In the genomic region with DNA sequence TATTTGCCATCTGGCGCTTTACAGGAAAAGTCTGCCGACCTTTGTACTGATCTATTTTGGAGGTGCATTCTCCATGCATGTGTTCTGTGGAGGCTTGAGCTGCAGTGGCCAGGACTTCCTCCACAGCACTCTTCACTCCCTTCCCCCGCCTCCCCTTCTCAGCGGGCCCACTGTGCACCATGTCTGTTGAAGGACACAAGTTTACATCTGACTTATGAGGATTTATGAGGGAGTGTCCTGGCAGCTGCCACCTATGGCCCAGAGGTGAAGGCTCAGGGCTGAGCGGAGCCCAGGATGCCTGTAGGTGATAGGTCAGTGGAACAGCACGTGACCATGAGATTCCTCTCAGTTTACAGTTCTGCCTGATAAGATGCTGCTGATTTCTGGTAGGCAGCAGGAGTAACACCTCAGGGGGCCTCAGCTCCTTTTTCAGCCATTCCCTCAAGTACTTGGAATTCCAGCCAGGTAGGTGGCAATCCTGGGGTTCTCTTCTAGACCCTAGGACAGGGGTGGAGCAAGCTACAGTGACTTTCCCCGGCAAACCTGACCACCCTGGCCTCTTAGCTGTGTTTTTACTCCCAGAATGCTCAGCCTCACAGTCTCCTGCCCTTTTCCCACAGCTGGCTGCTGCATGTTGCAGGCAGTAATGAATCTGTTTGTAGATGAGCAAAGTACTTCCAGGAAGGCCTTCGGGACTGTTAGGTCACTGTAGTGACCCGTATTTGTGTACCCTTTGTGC, we compare ENCODE assay signal across 1 cellular context.
TF ChIP-seq lines count a peak whose summit lies in the region.

No MANE protein-coding gene starts in this region.

TF ChIP-seq in HepG2, 621 proteins besides CTCF, POLR2A, EP300 and RAD21 (continued from another document and continues in another):
- TF ChIP-seq, protein P1, sequence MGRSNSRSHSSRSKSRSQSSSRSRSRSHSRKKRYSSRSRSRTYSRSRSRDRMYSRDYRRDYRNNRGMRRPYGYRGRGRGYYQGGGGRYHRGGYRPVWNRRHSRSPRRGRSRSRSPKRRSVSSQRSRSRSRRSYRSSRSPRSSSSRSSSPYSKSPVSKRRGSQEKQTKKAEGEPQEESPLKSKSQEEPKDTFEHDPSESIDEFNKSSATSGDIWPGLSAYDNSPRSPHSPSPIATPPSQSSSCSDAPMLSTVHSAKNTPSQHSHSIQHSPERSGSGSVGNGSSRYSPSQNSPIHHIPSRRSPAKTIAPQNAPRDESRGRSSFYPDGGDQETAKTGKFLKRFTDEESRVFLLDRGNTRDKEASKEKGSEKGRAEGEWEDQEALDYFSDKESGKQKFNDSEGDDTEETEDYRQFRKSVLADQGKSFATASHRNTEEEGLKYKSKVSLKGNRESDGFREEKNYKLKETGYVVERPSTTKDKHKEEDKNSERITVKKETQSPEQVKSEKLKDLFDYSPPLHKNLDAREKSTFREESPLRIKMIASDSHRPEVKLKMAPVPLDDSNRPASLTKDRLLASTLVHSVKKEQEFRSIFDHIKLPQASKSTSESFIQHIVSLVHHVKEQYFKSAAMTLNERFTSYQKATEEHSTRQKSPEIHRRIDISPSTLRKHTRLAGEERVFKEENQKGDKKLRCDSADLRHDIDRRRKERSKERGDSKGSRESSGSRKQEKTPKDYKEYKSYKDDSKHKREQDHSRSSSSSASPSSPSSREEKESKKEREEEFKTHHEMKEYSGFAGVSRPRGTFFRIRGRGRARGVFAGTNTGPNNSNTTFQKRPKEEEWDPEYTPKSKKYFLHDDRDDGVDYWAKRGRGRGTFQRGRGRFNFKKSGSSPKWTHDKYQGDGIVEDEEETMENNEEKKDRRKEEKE (IDR thresholded peaks at IDR 0.05) = no peak
- TF ChIP-seq, protein P2, sequence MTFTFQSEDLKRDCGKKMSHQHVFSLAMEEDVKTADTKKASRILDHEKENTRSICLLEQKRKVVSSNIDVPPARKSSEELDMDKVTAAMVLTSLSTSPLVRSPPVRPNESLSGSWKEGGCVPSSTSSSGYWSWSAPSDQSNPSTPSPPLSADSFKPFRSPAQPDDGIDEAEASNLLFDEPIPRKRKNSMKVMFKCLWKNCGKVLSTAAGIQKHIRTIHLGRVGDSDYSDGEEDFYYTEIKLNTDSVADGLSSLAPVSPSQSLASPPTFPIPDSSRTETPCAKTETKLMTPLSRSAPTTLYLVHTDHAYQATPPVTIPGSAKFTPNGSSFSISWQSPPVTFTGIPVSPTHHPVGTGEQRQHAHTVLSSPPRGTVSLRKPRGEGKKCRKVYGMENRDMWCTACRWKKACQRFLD (CRISPR knock-in tag; IDR thresholded peaks at IDR 0.05; ENCODE audit: borderline replicate concordance) = 0 out of 2 replicates have a peak, but pooled peaks have one; percentile 81
- TF ChIP-seq, protein P3, sequence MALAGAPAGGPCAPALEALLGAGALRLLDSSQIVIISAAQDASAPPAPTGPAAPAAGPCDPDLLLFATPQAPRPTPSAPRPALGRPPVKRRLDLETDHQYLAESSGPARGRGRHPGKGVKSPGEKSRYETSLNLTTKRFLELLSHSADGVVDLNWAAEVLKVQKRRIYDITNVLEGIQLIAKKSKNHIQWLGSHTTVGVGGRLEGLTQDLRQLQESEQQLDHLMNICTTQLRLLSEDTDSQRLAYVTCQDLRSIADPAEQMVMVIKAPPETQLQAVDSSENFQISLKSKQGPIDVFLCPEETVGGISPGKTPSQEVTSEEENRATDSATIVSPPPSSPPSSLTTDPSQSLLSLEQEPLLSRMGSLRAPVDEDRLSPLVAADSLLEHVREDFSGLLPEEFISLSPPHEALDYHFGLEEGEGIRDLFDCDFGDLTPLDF (CRISPR knock-in tag; IDR thresholded peaks at IDR 0.05) = no peak
- TF ChIP-seq, protein P4, sequence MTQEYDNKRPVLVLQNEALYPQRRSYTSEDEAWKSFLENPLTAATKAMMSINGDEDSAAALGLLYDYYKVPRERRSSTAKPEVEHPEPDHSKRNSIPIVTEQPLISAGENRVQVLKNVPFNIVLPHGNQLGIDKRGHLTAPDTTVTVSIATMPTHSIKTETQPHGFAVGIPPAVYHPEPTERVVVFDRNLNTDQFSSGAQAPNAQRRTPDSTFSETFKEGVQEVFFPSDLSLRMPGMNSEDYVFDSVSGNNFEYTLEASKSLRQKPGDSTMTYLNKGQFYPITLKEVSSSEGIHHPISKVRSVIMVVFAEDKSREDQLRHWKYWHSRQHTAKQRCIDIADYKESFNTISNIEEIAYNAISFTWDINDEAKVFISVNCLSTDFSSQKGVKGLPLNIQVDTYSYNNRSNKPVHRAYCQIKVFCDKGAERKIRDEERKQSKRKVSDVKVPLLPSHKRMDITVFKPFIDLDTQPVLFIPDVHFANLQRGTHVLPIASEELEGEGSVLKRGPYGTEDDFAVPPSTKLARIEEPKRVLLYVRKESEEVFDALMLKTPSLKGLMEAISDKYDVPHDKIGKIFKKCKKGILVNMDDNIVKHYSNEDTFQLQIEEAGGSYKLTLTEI (CRISPR knock-in tag; conservative IDR thresholded peaks at IDR 0.05) = no peak
- no peak for TF ChIP-seq ATF7 (IDR thresholded peaks at IDR 0.05)
- TF ChIP-seq ATF7 (CRISPR knock-in tag; IDR thresholded peaks at IDR 0.05) = peak; percentile 61; the same call in 1 of the 2 replicates
- no peak for TF ChIP-seq NR3C1 (CRISPR knock-in tag; IDR thresholded peaks at IDR 0.05)
- TF ChIP-seq, protein P5, sequence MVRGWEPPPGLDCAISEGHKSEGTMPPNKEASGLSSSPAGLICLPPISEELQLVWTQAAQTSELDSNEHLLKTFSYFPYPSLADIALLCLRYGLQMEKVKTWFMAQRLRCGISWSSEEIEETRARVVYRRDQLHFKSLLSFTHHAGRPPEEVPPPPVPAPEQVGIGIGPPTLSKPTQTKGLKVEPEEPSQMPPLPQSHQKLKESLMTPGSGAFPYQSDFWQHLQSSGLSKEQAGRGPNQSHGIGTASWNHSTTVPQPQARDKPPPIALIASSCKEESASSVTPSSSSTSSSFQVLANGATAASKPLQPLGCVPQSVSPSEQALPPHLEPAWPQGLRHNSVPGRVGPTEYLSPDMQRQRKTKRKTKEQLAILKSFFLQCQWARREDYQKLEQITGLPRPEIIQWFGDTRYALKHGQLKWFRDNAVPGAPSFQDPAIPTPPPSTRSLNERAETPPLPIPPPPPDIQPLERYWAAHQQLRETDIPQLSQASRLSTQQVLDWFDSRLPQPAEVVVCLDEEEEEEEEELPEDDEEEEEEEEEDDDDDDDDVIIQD (CRISPR knock-in tag; IDR thresholded peaks at IDR 0.05; ENCODE audit: low read depth) = no peak
- no peak for TF ChIP-seq SRSF1 (optimal IDR thresholded peaks at IDR 0.05; ENCODE audit: low read depth, low read length)
- TF ChIP-seq ZNF317 (CRISPR knock-in tag; IDR thresholded peaks at IDR 0.05) = peak; percentile 66; the same call in 1 of the 2 replicates
- no peak for TF ChIP-seq ZNF446 (CRISPR knock-in tag; IDR thresholded peaks at IDR 0.05)
- TF ChIP-seq, protein P6, sequence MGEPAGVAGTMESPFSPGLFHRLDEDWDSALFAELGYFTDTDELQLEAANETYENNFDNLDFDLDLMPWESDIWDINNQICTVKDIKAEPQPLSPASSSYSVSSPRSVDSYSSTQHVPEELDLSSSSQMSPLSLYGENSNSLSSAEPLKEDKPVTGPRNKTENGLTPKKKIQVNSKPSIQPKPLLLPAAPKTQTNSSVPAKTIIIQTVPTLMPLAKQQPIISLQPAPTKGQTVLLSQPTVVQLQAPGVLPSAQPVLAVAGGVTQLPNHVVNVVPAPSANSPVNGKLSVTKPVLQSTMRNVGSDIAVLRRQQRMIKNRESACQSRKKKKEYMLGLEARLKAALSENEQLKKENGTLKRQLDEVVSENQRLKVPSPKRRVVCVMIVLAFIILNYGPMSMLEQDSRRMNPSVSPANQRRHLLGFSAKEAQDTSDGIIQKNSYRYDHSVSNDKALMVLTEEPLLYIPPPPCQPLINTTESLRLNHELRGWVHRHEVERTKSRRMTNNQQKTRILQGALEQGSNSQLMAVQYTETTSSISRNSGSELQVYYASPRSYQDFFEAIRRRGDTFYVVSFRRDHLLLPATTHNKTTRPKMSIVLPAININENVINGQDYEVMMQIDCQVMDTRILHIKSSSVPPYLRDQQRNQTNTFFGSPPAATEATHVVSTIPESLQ (CRISPR knock-in tag; conservative IDR thresholded peaks at IDR 0.05) = peak; percentile 9; the same call in 1 of the 2 replicates
- TF ChIP-seq, protein P7, sequence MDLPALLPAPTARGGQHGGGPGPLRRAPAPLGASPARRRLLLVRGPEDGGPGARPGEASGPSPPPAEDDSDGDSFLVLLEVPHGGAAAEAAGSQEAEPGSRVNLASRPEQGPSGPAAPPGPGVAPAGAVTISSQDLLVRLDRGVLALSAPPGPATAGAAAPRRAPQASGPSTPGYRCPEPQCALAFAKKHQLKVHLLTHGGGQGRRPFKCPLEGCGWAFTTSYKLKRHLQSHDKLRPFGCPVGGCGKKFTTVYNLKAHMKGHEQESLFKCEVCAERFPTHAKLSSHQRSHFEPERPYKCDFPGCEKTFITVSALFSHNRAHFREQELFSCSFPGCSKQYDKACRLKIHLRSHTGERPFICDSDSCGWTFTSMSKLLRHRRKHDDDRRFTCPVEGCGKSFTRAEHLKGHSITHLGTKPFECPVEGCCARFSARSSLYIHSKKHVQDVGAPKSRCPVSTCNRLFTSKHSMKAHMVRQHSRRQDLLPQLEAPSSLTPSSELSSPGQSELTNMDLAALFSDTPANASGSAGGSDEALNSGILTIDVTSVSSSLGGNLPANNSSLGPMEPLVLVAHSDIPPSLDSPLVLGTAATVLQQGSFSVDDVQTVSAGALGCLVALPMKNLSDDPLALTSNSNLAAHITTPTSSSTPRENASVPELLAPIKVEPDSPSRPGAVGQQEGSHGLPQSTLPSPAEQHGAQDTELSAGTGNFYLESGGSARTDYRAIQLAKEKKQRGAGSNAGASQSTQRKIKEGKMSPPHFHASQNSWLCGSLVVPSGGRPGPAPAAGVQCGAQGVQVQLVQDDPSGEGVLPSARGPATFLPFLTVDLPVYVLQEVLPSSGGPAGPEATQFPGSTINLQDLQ (CRISPR knock-in tag; IDR thresholded peaks at IDR 0.05) = peak; percentile 82; the same call in 1 of the 2 replicates
- TF ChIP-seq, protein P8, sequence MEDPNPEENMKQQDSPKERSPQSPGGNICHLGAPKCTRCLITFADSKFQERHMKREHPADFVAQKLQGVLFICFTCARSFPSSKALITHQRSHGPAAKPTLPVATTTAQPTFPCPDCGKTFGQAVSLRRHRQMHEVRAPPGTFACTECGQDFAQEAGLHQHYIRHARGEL (CRISPR knock-in tag; IDR thresholded peaks at IDR 0.05) = no peak
- no peak for TF ChIP-seq ISX (CRISPR knock-in tag; conservative IDR thresholded peaks at IDR 0.05)
- TF ChIP-seq ZNF24 (IDR thresholded peaks at IDR 0.05) = no peak
- TF ChIP-seq, protein P9, sequence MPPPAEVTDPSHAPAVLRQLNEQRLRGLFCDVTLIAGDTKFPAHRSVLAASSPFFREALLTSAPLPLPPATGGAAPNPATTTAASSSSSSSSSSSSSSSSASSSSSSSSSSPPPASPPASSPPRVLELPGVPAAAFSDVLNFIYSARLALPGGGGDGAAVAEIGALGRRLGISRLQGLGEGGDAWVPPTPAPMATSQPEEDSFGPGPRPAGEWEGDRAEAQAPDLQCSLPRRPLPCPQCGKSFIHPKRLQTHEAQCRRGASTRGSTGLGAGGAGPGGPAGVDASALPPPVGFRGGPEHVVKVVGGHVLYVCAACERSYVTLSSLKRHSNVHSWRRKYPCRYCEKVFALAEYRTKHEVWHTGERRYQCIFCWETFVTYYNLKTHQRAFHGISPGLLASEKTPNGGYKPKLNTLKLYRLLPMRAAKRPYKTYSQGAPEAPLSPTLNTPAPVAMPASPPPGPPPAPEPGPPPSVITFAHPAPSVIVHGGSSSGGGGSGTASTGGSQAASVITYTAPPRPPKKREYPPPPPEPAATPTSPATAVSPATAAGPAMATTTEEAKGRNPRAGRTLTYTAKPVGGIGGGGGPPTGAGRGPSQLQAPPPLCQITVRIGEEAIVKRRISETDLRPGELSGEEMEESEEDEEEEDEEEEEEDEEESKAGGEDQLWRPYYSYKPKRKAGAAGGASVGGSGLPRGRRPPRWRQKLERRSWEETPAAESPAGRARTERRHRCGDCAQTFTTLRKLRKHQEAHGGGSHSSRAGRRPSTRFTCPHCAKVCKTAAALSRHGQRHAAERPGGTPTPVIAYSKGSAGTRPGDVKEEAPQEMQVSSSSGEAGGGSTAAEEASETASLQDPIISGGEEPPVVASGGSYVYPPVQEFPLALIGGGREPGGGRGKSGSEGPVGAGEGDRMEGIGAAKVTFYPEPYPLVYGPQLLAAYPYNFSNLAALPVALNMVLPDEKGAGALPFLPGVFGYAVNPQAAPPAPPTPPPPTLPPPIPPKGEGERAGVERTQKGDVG (CRISPR knock-in tag; IDR thresholded peaks at IDR 0.05; ENCODE audit: borderline replicate concordance) = no peak
- TF ChIP-seq HNRNPK (IDR thresholded peaks at IDR 0.05; ENCODE audit: low read depth, low read length, poor library complexity, severe bottlenecking) = no peak
- TF ChIP-seq, protein P10, sequence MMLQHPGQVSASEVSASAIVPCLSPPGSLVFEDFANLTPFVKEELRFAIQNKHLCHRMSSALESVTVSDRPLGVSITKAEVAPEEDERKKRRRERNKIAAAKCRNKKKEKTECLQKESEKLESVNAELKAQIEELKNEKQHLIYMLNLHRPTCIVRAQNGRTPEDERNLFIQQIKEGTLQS (CRISPR knock-in tag; IDR thresholded peaks at IDR 0.05) = no peak; the same call in 1 of the 2 replicates
- TF ChIP-seq JDP2 (CRISPR knock-in tag; IDR thresholded peaks at IDR 0.05; ENCODE audit: borderline replicate concordance) = no peak
- no peak for TF ChIP-seq ZFP90 (CRISPR knock-in tag; IDR thresholded peaks at IDR 0.05; ENCODE audit: borderline replicate concordance)
- TF ChIP-seq, protein P11, sequence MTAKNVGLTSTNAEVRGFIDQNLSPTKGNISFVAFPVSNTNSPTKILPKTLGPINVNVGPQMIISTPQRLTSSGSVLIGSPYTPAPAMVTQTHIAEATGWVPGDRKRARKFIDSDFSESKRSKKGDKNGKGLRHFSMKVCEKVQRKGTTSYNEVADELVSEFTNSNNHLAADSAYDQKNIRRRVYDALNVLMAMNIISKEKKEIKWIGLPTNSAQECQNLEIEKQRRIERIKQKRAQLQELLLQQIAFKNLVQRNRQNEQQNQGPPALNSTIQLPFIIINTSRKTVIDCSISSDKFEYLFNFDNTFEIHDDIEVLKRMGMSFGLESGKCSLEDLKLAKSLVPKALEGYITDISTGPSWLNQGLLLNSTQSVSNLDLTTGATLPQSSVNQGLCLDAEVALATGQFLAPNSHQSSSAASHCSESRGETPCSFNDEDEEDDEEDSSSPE (CRISPR knock-in tag; IDR thresholded peaks at IDR 0.05) = no peak
- TF ChIP-seq, protein P12, sequence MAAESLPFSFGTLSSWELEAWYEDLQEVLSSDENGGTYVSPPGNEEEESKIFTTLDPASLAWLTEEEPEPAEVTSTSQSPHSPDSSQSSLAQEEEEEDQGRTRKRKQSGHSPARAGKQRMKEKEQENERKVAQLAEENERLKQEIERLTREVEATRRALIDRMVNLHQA (CRISPR knock-in tag; IDR thresholded peaks at IDR 0.05) = no peak
- TF ChIP-seq ZNF263 (CRISPR knock-in tag; IDR thresholded peaks at IDR 0.05) = no peak
- no peak for TF ChIP-seq ZNF101 (CRISPR knock-in tag; IDR thresholded peaks at IDR 0.05; ENCODE audit: borderline replicate concordance, low read depth)
- peak; percentile 77; the same call in 1 of the 2 replicates for TF ChIP-seq HDAC2 (CRISPR knock-in tag; IDR thresholded peaks at IDR 0.05)
